In genomic region chr2:108383146-108383830, GRCh38 we compare ENCODE assay signal across 15 cellular contexts. TPM values are rescaled to one million over a fixed set of nuclear protein-coding genes. Genes with fewer than 3 reads are reported as not detected.
DNase-seq lines count a peak whose midpoint lies in the region; ATAC-seq and TF ChIP-seq lines count a peak whose summit lies in the region.
"Had no signal": no experiment of that assay in that cellular context is flagged by ENCODE, and none has a peak within 500 bp of the region (broad histone marks: within the 10 kb centered on the region; RNA-seq: fewer than 3 reads in every experiment).

No MANE protein-coding gene starts in this region.

- H3K4me3 ChIP-seq in mammary epithelial cell (replicated peaks in 1 of 3; ENCODE audit: insufficient read depth in 1 of 3, low read depth in 2 of 3, low read length in 3 of 3): no peak overlapping the region
- no peak overlapping the region for H3K4me3 ChIP-seq in mesodermal cell (ENCODE audit: extremely low read depth, insufficient read depth, low read length, poor library complexity, severe bottlenecking)

- no peaks in the 10 kb centered on the region for H3K36me3 ChIP-seq in mammary epithelial cell (ENCODE audit: insufficient read depth, low read length)
- H3K36me3 ChIP-seq in mesodermal cell (ENCODE audit: control insufficient read depth, insufficient read depth, low read length): peaks cover 24% of the 10 kb centered on the region

- WGBS in mammary epithelial cell (ENCODE audit: low coverage, missing lambda C conversion rate): 98% methylated on average over 4 of the region's 4 CpGs
- WGBS in mesodermal cell (ENCODE audit: insufficient coverage in 2 of 2), 2 experiments: 92 to 95% methylated on average over 2 of the region's 4 CpGs

- no peak overlapping the region for H3K4me2 ChIP-seq in mammary epithelial cell (ENCODE audit: insufficient read depth, low read depth, low read length)

- ATAC-seq in HG02759 (IDR thresholded peaks at IDR 0.05; ENCODE audit: unreplicated experiment): peak; percentile 46
- ATAC-seq: natural killer cell treated with Interleukin-12 subunit alpha and Interleukin-12 subunit beta and Interleukin-15 and Interleukin-18, amount 100 ng/mL, for 72 hours had no signal

- peak; percentile 49 for DNase-seq in ELR (ENCODE audit: low read depth)
- peak; percentile 2 for DNase-seq in mammary epithelial cell
- DNase-seq in GM03348 (ENCODE audit: low spot score): no peak
- no peak for DNase-seq in NCI-H1436 treated with DMSO at 0.1 percent for 48 hours (lab: John Stamatoyannopoulos, UW)
- no peak for DNase-seq in NCI-H1930 (lab: John Stamatoyannopoulos, UW)
- DNase-seq in NCI-H128 (lab: John Stamatoyannopoulos, UW; ENCODE audit: unreplicated experiment): no peak
- DNase-seq: activated CD4-positive, alpha-beta T cell treated with anti-CD3 and anti-CD28 coated beads for 1 hour; CD4-positive, alpha-beta memory T cell; NCI-H1048; NCI-H526; stimulated activated CD4-positive, alpha-beta T cell treated with anti-CD3 and anti-CD28 coated beads, Interleukin-12 subunit alpha, Interleukin-12 subunit beta, amount 100 ng/mL, for 4 hours had no signal

- BruUV-seq in mammary epithelial cell (replicated peaks; lab: Mats Ljungman, UMichigan): no TSS peak

- CTCF ChIA-PET in mammary epithelial cell (lab: Charles Lee; ENCODE audit: low non-redundant PET): no interaction called here

- H3K4me1 ChIP-seq in mammary epithelial cell (ENCODE audit: insufficient read depth, low read length): no peaks in the 10 kb centered on the region
- peaks cover 13% of the 10 kb centered on the region for H3K4me1 ChIP-seq in mesodermal cell (ENCODE audit: control insufficient read depth, insufficient read depth, low read length, poor library complexity, severe bottlenecking)

- intact Hi-C loops in mammary epithelial cell (cut with micrococcal nuclease): no loop called here

- dilution Hi-C loops in mammary epithelial cell (cut with HindIII; ENCODE audit: low sequenced_read_pairs): no loop called here

- H3K79me2 ChIP-seq in mammary epithelial cell (ENCODE audit: insufficient read depth, low read length): no peaks in the 10 kb centered on the region

- in situ Hi-C loops in mammary epithelial cell (cut with MboI; ENCODE audit: low sequenced_read_pairs in 2 of 2): no loop called here

- H3K27ac ChIP-seq in mammary epithelial cell (ENCODE audit: insufficient read depth, low read depth, low read length) (no peak overlapping the region), mesodermal cell (ENCODE audit: low read depth, low read length, severe bottlenecking) (peak overlapping the region; percentile 23)

- no peaks in the 10 kb centered on the region for H3K9me3 ChIP-seq in mammary epithelial cell (replicated peaks; ENCODE audit: insufficient read depth, low read length)
- no peaks in the 10 kb centered on the region for H3K9me3 ChIP-seq in mesodermal cell (ENCODE audit: control insufficient read depth, low read length)

- no peak overlapping the region for H2AFZ ChIP-seq in mammary epithelial cell (ENCODE audit: low read depth, low read length)

- TF ChIP-seq CTCF in mammary epithelial cell (conservative IDR thresholded peaks at IDR 0.05 in 1 of 2, IDR thresholded peaks at IDR 0.05 in 1 of 2; ENCODE audit: extremely low read depth in 1 of 2, insufficient read depth in 1 of 2, low read depth in 1 of 2, low read length in 2 of 2): peak; percentile 1 to 6

- H3K27me3 ChIP-seq in mammary epithelial cell (ENCODE audit: insufficient read depth, low read length): no peaks in the 10 kb centered on the region

- no peak overlapping the region for H3K9ac ChIP-seq in mammary epithelial cell (ENCODE audit: insufficient read depth, low read length)

- no peaks in the 10 kb centered on the region for H4K20me1 ChIP-seq in mammary epithelial cell (ENCODE audit: insufficient read depth, low read length)

RNA-seq across cellular contexts. Expression of gene SULT1C4, which starts 5.5 kb away (rescaled TPM):
- total RNA-seq in mammary epithelial cell: not detected
- not detected for polyA plus RNA-seq in mammary epithelial cell
- not detected for polyA minus RNA-seq in mammary epithelial cell
- 31.7 TPM for polyA plus RNA-seq in mesodermal cell (2013, experiment 1 of 2)
- polyA plus RNA-seq in mesodermal cell (2013, experiment 2 of 2): 33.1 TPM
- total RNA-seq: CD4-positive, alpha-beta memory T cell; natural killer cell treated with Interleukin-12 subunit alpha and Interleukin-12 subunit beta and Interleukin-15 and Interleukin-18, amount 100 ng/mL, for 72 hours had no signal
- polyA plus RNA-seq: CD4-positive, alpha-beta memory T cell; keratinocyte had no signal

Comparison
In these comparisons a context has a peak if more than half of its experiments do, and no peak if none do; other contexts are left out.
1. DNase-seq: peak in ELR (single experiment) and mammary epithelial cell (single experiment); none in GM03348 (single experiment), NCI-H1436 treated with DMSO at 0.1 percent for 48 hours (single experiment), NCI-H1930 (0 of 2) and NCI-H128 (single experiment).